8 cellular contexts compared by ENCODE assay signal in the genomic region with DNA sequence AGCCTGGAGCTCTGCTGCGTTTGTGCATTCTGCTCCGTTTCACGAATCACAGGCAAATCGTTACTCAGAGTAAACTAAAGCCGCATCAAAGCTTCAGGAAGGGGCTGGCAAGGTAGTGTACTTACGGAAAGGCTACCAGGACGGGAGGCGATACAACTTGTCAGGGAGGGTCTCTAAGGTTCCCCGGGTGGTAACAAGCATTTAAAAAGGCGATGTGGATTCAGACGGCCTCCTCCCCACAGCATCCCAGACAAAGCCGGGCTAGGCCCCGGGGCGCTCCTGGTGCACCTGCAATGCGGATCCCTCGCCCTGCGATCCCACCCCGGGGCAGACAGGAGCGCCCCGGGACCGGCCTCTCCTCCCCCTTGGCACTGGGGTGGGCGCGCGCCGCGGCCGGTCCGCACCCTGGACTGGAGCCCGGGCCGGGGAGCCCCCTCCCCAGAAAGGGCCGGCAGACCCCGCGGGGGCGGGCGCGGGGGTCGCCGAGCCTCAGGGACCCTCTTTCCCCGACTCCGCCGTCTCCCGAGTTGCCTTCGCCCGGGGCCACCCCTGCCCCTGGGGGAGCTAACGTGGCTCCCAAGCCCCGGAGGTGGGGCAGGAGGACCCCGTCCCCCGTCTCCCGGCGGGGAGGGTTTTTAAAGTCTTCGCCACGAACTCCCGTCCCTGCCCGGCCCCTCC. TPM values are rescaled to one million over a fixed set of nuclear protein-coding genes. Genes with fewer than 3 reads are reported as not detected.
DNase-seq lines count a peak whose midpoint lies in the region; ATAC-seq and TF ChIP-seq lines count a peak whose summit lies in the region.

No MANE protein-coding gene starts in this region.

- H3K9me3 Mint-ChIP-seq in CD4-positive, CD25-positive, alpha-beta regulatory T cell = peaks cover 0 to 3% (median 0%) of the 10 kb centered on the region in 7 donors

- ATAC-seq in CD4-positive, CD25-positive, alpha-beta regulatory T cell (ENCODE audit: low read depth in 2 of 2) = no peak
- ATAC-seq in GM21515 (IDR thresholded peaks at IDR 0.05; ENCODE audit: unreplicated experiment) = peak; percentile 8

- H3K9me3 ChIP-seq in CD4-positive, CD25-positive, alpha-beta regulatory T cell (ENCODE audit: control insufficient read depth in 2 of 2, low read length in 2 of 2) = no peaks in the 10 kb centered on the region
- H3K9me3 ChIP-seq in KOPT-K1 (ENCODE audit: insufficient read depth, low read length, poor library complexity, severe bottlenecking) = no peaks in the 10 kb centered on the region

- peak overlapping the region; percentile 79 for H3K4me3 ChIP-seq in CD4-positive, CD25-positive, alpha-beta regulatory T cell (ENCODE audit: low read depth, low read length)

- peak overlapping the region; percentile 37 for H3K27ac ChIP-seq in CD4-positive, CD25-positive, alpha-beta regulatory T cell (ENCODE audit: insufficient read depth, low read length, poor library complexity, severe bottlenecking)
- H3K27ac ChIP-seq in KOPT-K1 (ENCODE audit: low read depth, low read length, poor library complexity, severe bottlenecking) = peak overlapping the region; percentile 65
- H3K27ac ChIP-seq in VCaP = peak overlapping the region; percentile 99

- peaks cover 7% of the 10 kb centered on the region for H3K36me3 Mint-ChIP-seq in CD4-positive, CD25-positive, alpha-beta regulatory T cell

- H3K27ac Mint-ChIP-seq in CD4-positive, CD25-positive, alpha-beta regulatory T cell = peak overlapping the region; percentile 2 to 93 (median 83)

- H3K27me3 ChIP-seq in CD4-positive, CD25-positive, alpha-beta regulatory T cell (ENCODE audit: control insufficient read depth, insufficient read depth, low read length) = no peaks in the 10 kb centered on the region

- H3K4me3 Mint-ChIP-seq in CD4-positive, CD25-positive, alpha-beta regulatory T cell = peak overlapping the region; percentile 90 to 94 (median 94)

- H3K36me3 ChIP-seq in CD4-positive, CD25-positive, alpha-beta regulatory T cell (ENCODE audit: control insufficient read depth, insufficient read depth, low read length) = no peaks in the 10 kb centered on the region
- peaks cover 27% of the 10 kb centered on the region for H3K36me3 ChIP-seq in KOPT-K1 (ENCODE audit: insufficient read depth, low read length)

- peaks cover 5 to 37% (median 27%) of the 10 kb centered on the region in 4 donors for H3K4me1 Mint-ChIP-seq in CD4-positive, CD25-positive, alpha-beta regulatory T cell

- peak; percentile 7 to 54 (median 40) for DNase-seq in CD4-positive, CD25-positive, alpha-beta regulatory T cell
- DNase-seq in central memory CD4-positive, alpha-beta T cell = peak; percentile 45
- DNase-seq in kidney glomerular epithelial cell (lab: John Stamatoyannopoulos, UW) (peak; percentile 42), NOMO-1 treated with dmso at 0.1 percent for 144 hours (lab: John Stamatoyannopoulos, UW; ENCODE audit: unreplicated experiment) (no peak)
- DNase-seq in stimulated activated CD4-positive, alpha-beta T cell treated with anti-CD3 and anti-CD28 coated beads, Interleukin-1b, Interleukin-23, amount 100 ng/mL, for 48 hours = peak; percentile 28

- peaks cover 4% of the 10 kb centered on the region for H3K27me3 Mint-ChIP-seq in CD4-positive, CD25-positive, alpha-beta regulatory T cell

- TF ChIP-seq CTCF in VCaP (conservative IDR thresholded peaks at IDR 0.05) = no peak

- peaks cover 19% of the 10 kb centered on the region for H3K4me1 ChIP-seq in CD4-positive, CD25-positive, alpha-beta regulatory T cell (ENCODE audit: control insufficient read depth, insufficient read depth, low read length, poor library complexity, severe bottlenecking)

RNA-seq across cellular contexts. Expression of a gene that starts 0.7 kb away (rescaled TPM):
- total RNA-seq in CD4-positive, CD25-positive, alpha-beta regulatory T cell = 19.5 TPM
- polyA plus RNA-seq in CD4-positive, CD25-positive, alpha-beta regulatory T cell = 10 to 100 TPM; 12.9 to 24.1 (median 19.2) TPM

RNA-seq across cellular contexts. Expression of a gene that starts 1.1 kb away (rescaled TPM):
- 24.5 TPM for total RNA-seq in CD4-positive, CD25-positive, alpha-beta regulatory T cell
- 10 to 100 TPM in 2 of 4 donors, 1 to 10 TPM in 2; 6.9 to 10.3 (median 9.5) TPM for polyA plus RNA-seq in CD4-positive, CD25-positive, alpha-beta regulatory T cell

Comparison
In these comparisons a context has a peak if more than half of its experiments do, and no peak if none do; other contexts are left out.
1. H3K27ac ChIP-seq: peak in every context shown above with its lines; median percentile 99 in VCaP; 65 in KOPT-K1; 37 in CD4-positive, CD25-positive, alpha-beta regulatory T cell.